ENCODE assay signal across 1 cellular context in genomic region chr19:3721131-3721899, GRCh38.
TF ChIP-seq lines count a peak whose summit lies in the region.

No MANE protein-coding gene starts in this region.

TF ChIP-seq in HEK293, 187 proteins besides CTCF, POLR2A, EP300 and RAD21 (continued from another document):
- TF ChIP-seq ZNF843 (tag by site-specific recombination; IDR thresholded peaks at IDR 0.05) (0 out of 2 replicates have a peak, but pooled peaks have one; percentile 51), ZNF398 (tag by site-specific recombination; IDR thresholded peaks at IDR 0.05) (no peak), ZXDB (tag by site-specific recombination; IDR thresholded peaks at IDR 0.05) (peak; percentile 79), ZNF423 (tag by site-specific recombination; IDR thresholded peaks at IDR 0.05) (no peak), ZNF521 (tag by site-specific recombination; IDR thresholded peaks at IDR 0.05) (no peak), ZNF830 (tag by site-specific recombination; IDR thresholded peaks at IDR 0.05; ENCODE audit: low read depth) (no peak), OVOL3 (tag by site-specific recombination; IDR thresholded peaks at IDR 0.05) (no peak), GLI4 (tag by site-specific recombination; IDR thresholded peaks at IDR 0.05) (no peak), KLF10 (tag by site-specific recombination; IDR thresholded peaks at IDR 0.05) (peak; percentile 93), ZNF19 (tag by site-specific recombination; IDR thresholded peaks at IDR 0.05; ENCODE audit: low read depth) (no peak), ZNF585B (tag by site-specific recombination; IDR thresholded peaks at IDR 0.05) (no peak), ZNF169 (tag by site-specific recombination; IDR thresholded peaks at IDR 0.05) (no peak), ZNF626 (tag by site-specific recombination; IDR thresholded peaks at IDR 0.05) (no peak), ZSCAN30 (tag by site-specific recombination; IDR thresholded peaks at IDR 0.05) (peak; percentile 94), ZNF311 (tag by site-specific recombination; IDR thresholded peaks at IDR 0.05; ENCODE audit: borderline replicate concordance) (no peak), KLF1 (tag by site-specific recombination; IDR thresholded peaks at IDR 0.05) (peak; percentile 81), HIC1 (tag by site-specific recombination; IDR thresholded peaks at IDR 0.05) (no peak), MZF1 (tag by site-specific recombination; IDR thresholded peaks at IDR 0.05; ENCODE audit: borderline replicate concordance) (no peak), ZNF133 (tag by site-specific recombination; IDR thresholded peaks at IDR 0.05) (no peak), ZNF433 (tag by site-specific recombination; IDR thresholded peaks at IDR 0.05; ENCODE audit: low read depth) (no peak), PRDM10 (tag by site-specific recombination; IDR thresholded peaks at IDR 0.05) (no peak), ZNF394 (tag by site-specific recombination; IDR thresholded peaks at IDR 0.05; ENCODE audit: borderline replicate concordance) (peak; percentile 51; the same call in 1 of the 2 replicates), HOXC10 (CRISPR knock-in tag; IDR thresholded peaks at IDR 0.05) (no peak), ZNF138 (tag by site-specific recombination; IDR thresholded peaks at IDR 0.05; ENCODE audit: borderline replicate concordance) (no peak), PRDM1 (tag by site-specific recombination; IDR thresholded peaks at IDR 0.05) (no peak), ZNF558 (tag by site-specific recombination; IDR thresholded peaks at IDR 0.05) (no peak), ZNF211 (tag by site-specific recombination; IDR thresholded peaks at IDR 0.05; ENCODE audit: low read depth) (no peak)
- TF ChIP-seq, protein P1, sequence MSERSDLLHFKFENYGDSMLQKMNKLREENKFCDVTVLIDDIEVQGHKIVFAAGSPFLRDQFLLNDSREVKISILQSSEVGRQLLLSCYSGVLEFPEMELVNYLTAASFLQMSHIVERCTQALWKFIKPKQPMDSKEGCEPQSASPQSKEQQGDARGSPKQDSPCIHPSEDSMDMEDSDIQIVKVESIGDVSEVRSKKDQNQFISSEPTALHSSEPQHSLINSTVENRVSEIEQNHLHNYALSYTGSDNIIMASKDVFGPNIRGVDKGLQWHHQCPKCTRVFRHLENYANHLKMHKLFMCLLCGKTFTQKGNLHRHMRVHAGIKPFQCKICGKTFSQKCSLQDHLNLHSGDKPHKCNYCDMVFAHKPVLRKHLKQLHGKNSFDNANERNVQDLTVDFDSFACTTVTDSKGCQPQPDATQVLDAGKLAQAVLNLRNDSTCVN (tag by site-specific recombination; optimal IDR thresholded peaks at IDR 0.05): peak; percentile 38
- TF ChIP-seq, protein P2, sequence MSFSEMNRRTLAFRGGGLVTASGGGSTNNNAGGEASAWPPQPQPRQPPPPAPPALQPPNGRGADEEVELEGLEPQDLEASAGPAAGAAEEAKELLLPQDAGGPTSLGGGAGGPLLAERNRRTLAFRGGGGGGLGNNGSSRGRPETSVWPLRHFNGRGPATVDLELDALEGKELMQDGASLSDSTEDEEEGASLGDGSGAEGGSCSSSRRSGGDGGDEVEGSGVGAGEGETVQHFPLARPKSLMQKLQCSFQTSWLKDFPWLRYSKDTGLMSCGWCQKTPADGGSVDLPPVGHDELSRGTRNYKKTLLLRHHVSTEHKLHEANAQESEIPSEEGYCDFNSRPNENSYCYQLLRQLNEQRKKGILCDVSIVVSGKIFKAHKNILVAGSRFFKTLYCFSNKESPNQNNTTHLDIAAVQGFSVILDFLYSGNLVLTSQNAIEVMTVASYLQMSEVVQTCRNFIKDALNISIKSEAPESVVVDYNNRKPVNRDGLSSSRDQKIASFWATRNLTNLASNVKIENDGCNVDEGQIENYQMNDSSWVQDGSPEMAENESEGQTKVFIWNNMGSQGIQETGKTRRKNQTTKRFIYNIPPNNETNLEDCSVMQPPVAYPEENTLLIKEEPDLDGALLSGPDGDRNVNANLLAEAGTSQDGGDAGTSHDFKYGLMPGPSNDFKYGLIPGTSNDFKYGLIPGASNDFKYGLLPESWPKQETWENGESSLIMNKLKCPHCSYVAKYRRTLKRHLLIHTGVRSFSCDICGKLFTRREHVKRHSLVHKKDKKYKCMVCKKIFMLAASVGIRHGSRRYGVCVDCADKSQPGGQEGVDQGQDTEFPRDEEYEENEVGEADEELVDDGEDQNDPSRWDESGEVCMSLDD (tag by site-specific recombination; IDR thresholded peaks at IDR 0.05): peak; percentile 37; the same call in 1 of the 2 replicates
- TF ChIP-seq, protein P3, sequence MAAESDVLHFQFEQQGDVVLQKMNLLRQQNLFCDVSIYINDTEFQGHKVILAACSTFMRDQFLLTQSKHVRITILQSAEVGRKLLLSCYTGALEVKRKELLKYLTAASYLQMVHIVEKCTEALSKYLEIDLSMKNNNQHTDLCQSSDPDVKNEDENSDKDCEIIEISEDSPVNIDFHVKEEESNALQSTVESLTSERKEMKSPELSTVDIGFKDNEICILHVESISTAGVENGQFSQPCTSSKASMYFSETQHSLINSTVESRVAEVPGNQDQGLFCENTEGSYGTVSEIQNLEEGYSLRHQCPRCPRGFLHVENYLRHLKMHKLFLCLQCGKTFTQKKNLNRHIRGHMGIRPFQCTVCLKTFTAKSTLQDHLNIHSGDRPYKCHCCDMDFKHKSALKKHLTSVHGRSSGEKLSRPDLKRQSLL (tag by site-specific recombination; IDR thresholded peaks at IDR 0.05): no peak
- TF ChIP-seq, protein P4, sequence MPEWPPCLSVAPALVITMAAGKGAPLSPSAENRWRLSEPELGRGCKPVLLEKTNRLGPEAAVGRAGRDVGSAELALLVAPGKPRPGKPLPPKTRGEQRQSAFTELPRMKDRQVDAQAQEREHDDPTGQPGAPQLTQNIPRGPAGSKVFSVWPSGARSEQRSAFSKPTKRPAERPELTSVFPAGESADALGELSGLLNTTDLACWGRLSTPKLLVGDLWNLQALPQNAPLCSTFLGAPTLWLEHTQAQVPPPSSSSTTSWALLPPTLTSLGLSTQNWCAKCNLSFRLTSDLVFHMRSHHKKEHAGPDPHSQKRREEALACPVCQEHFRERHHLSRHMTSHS (tag by site-specific recombination; IDR thresholded peaks at IDR 0.05): no peak
